ENCODE assay signal across 2 cellular contexts in genomic region chr11:125638315-125638714, GRCh38.
TF ChIP-seq lines count a peak whose summit lies in the region.

No MANE protein-coding gene starts in this region.

TF ChIP-seq in HepG2, 621 proteins besides CTCF, POLR2A, EP300 and RAD21 (continues in another document):
- TF ChIP-seq ZFP91 (CRISPR knock-in tag; IDR thresholded peaks at IDR 0.05; ENCODE audit: borderline replicate concordance) (no peak), BRCA1 (CRISPR knock-in tag; IDR thresholded peaks at IDR 0.05) (no peak), ZNF253 (CRISPR knock-in tag; IDR thresholded peaks at IDR 0.05; ENCODE audit: borderline replicate concordance) (no peak), ZNF672 (CRISPR knock-in tag; IDR thresholded peaks at IDR 0.05) (no peak), ZNF230 (CRISPR knock-in tag; IDR thresholded peaks at IDR 0.05) (no peak), THAP9 (CRISPR knock-in tag; IDR thresholded peaks at IDR 0.05; ENCODE audit: borderline replicate concordance) (no peak), ZNF841 (CRISPR knock-in tag; IDR thresholded peaks at IDR 0.05; ENCODE audit: borderline replicate concordance) (no peak), ZBED4 (CRISPR knock-in tag; IDR thresholded peaks at IDR 0.05; ENCODE audit: borderline replicate concordance) (no peak), KLF13 (CRISPR knock-in tag; IDR thresholded peaks at IDR 0.05) (no peak), ZFP36L2 (CRISPR knock-in tag; IDR thresholded peaks at IDR 0.05) (no peak), HNRNPUL1 (IDR thresholded peaks at IDR 0.05; ENCODE audit: low read depth, low read length) (peak; percentile 89), SOX5 (CRISPR knock-in tag; IDR thresholded peaks at IDR 0.05; ENCODE audit: borderline replicate concordance) (0 out of 2 replicates have a peak, but pooled peaks have one; percentile 9), CREBL2 (CRISPR knock-in tag; IDR thresholded peaks at IDR 0.05; ENCODE audit: borderline replicate concordance) (no peak), ZNF317 (CRISPR knock-in tag; IDR thresholded peaks at IDR 0.05) (no peak), ATM (IDR thresholded peaks at IDR 0.05; ENCODE audit: borderline replicate concordance) (no peak)
- TF ChIP-seq, protein P1, sequence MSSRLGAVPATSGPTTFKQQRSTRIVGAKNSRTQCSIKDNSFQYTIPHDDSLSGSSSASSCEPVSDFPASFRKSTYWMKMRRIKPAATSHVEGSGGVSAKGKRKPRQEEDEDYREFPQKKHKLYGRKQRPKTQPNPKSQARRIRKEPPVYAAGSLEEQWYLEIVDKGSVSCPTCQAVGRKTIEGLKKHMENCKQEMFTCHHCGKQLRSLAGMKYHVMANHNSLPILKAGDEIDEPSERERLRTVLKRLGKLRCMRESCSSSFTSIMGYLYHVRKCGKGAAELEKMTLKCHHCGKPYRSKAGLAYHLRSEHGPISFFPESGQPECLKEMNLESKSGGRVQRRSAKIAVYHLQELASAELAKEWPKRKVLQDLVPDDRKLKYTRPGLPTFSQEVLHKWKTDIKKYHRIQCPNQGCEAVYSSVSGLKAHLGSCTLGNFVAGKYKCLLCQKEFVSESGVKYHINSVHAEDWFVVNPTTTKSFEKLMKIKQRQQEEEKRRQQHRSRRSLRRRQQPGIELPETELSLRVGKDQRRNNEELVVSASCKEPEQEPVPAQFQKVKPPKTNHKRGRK (CRISPR knock-in tag; IDR thresholded peaks at IDR 0.05): no peak

TF ChIP-seq in GM12878, 131 proteins besides CTCF, POLR2A, EP300 and RAD21:
- TF ChIP-seq BCLAF1 (IDR thresholded peaks at IDR 0.05) (no peak), USF2 (IDR thresholded peaks at IDR 0.05; ENCODE audit: borderline replicate concordance, low read depth, low read length) (no peak), ZBTB40 (IDR thresholded peaks at IDR 0.05; ENCODE audit: borderline replicate concordance) (no peak), JUND (IDR thresholded peaks at IDR 0.05; ENCODE audit: low read depth, low read length) (no peak), HCFC1 (IDR thresholded peaks at IDR 0.05; ENCODE audit: low read length) (no peak), PAX8 (IDR thresholded peaks at IDR 0.05) (no peak), BHLHE40 (IDR thresholded peaks at IDR 0.05; ENCODE audit: borderline replicate concordance in 1 of 2, low read depth in 2 of 2, low read length in 1 of 2) (no peak), CBFB (IDR thresholded peaks at IDR 0.05; ENCODE audit: low read depth) (no peak), YY1 (IDR thresholded peaks at IDR 0.05; ENCODE audit: low read depth, low read length) (no peak), CBX3 (IDR thresholded peaks at IDR 0.05; ENCODE audit: borderline replicate concordance, low read depth) (no peak), BRCA1 (IDR thresholded peaks at IDR 0.05; ENCODE audit: low read depth, low read length) (no peak), SUPT20H (IDR thresholded peaks at IDR 0.05; ENCODE audit: borderline replicate concordance, control insufficient read depth, low read depth, low read length) (no peak), E2F4 (IDR thresholded peaks at IDR 0.05; ENCODE audit: low read depth, low read length) (no peak), CEBPB (IDR thresholded peaks at IDR 0.05; ENCODE audit: borderline replicate concordance in 1 of 2, low read depth in 2 of 2, low read length in 2 of 2) (no peak), MEF2B (IDR thresholded peaks at IDR 0.05; ENCODE audit: partially characterized antibody, poor library complexity, severe bottlenecking) (no peak), TAF1 (IDR thresholded peaks at IDR 0.05; ENCODE audit: borderline replicate concordance, low read depth, low read length) (no peak), IKZF2 (IDR thresholded peaks at IDR 0.05) (no peak)
- TF ChIP-seq, protein P2, sequence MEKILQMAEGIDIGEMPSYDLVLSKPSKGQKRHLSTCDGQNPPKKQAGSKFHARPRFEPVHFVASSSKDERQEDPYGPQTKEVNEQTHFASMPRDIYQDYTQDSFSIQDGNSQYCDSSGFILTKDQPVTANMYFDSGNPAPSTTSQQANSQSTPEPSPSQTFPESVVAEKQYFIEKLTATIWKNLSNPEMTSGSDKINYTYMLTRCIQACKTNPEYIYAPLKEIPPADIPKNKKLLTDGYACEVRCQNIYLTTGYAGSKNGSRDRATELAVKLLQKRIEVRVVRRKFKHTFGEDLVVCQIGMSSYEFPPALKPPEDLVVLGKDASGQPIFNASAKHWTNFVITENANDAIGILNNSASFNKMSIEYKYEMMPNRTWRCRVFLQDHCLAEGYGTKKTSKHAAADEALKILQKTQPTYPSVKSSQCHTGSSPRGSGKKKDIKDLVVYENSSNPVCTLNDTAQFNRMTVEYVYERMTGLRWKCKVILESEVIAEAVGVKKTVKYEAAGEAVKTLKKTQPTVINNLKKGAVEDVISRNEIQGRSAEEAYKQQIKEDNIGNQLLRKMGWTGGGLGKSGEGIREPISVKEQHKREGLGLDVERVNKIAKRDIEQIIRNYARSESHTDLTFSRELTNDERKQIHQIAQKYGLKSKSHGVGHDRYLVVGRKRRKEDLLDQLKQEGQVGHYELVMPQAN (conservative IDR thresholded peaks at IDR 0.05): no peak
TF ChIP-seq in GM12878: peak in this region for 0.
